Comparison of ENCODE assay signal across 23 cellular contexts in genomic region chr10:71646051-71646450, GRCh38.
DNase-seq lines count a peak whose midpoint lies in the region; ATAC-seq, FAIRE-seq and TF ChIP-seq lines count a peak whose summit lies in the region.
"Had no signal": no experiment of that assay in that cellular context is flagged by ENCODE, and none has a peak within 500 bp of the region (broad histone marks: within the 10 kb centered on the region; RNA-seq: fewer than 3 reads in every experiment).

No MANE protein-coding gene starts in this region.

- H3F3A ChIP-seq in SK-N-SH (replicated peaks; ENCODE audit: insufficient read depth) = no peaks in the 10 kb centered on the region

- H3K27ac ChIP-seq in SK-N-SH (ENCODE audit: low read depth in 2 of 2, low read length in 1 of 2) (no peak overlapping the region), K562 (ENCODE audit: extremely low read depth, low read depth, low read length) (no peak overlapping the region), H1 (ENCODE audit: low read depth, low read length) (no peak overlapping the region)
- H3K27ac ChIP-seq: 22Rv1; BLaER1 treated with 17β-estradiol and CSF1 and Interleukin-3, amounts not matched to agents 10 nM and 100 nM had no signal

- H3K56ac ChIP-seq in H1 (replicated peaks; ENCODE audit: insufficient read length, low read depth, low read length) = no peak overlapping the region

- H3K9ac ChIP-seq in SK-N-SH = no peak overlapping the region
- H3K9ac ChIP-seq in K562 (ENCODE audit: insufficient read depth in 1 of 2, low read depth in 2 of 2, low read length in 2 of 2) = peak overlapping the region in 1 of 2 experiments; percentile 79; a peak in 2 of 4 replicates
- no peak overlapping the region for H3K9ac ChIP-seq in H1 (replicated peaks in 1 of 4; ENCODE audit: extremely low read depth in 1 of 4, low read depth in 3 of 4, low read length in 3 of 4)
- H3K9ac ChIP-seq: BLaER1 treated with 17β-estradiol and CSF1 and Interleukin-3, amounts not matched to agents 10 nM and 100 nM had no signal

- BruUV-seq in K562 (replicated peaks; lab: Mats Ljungman, UMichigan) = no TSS peak

- in situ Hi-C loops in K562 (cut with MboI) = no loop called here

- H3K9me3 ChIP-seq in SK-N-SH = no peaks in the 10 kb centered on the region
- no peaks in the 10 kb centered on the region for H3K9me3 ChIP-seq in K562 (replicated peaks; ENCODE audit: control insufficient read depth, insufficient read depth, low read depth, low read length)
- no peaks in the 10 kb centered on the region for H3K9me3 ChIP-seq in H1 (ENCODE audit: insufficient read depth in 2 of 2, low read depth in 1 of 2, low read length in 1 of 2)
- H3K9me3 ChIP-seq: BLaER1 treated with 17β-estradiol and CSF1 and Interleukin-3, amounts not matched to agents 10 nM and 100 nM; HAP-1 had no signal

- TF ChIP-seq RAD21 in SK-N-SH (IDR thresholded peaks at IDR 0.05; ENCODE audit: low read length) (no peak), K562 (CRISPR knock-in tag; conservative IDR thresholded peaks at IDR 0.05 in 1 of 2, IDR thresholded peaks at IDR 0.05 in 1 of 2) (no peak), H1 (IDR thresholded peaks at IDR 0.05 in 1 of 2, conservative IDR thresholded peaks at IDR 0.05 in 1 of 2; ENCODE audit: low read depth in 2 of 2, low read length in 2 of 2) (no peak)

- H2BK15ac ChIP-seq in H1 (ENCODE audit: low read length) = peak overlapping the region; percentile 29; the same call in 1 of the 2 replicates

- H2AK5ac ChIP-seq in H1 (ENCODE audit: low read depth, low read length) = no peak overlapping the region

- FAIRE-seq in K562 (lab: Jason Lieb, UNC) = no peak
- FAIRE-seq in H1 (lab: Jason Lieb, UNC) = no peak
- FAIRE-seq: A204.1, D721Med, GM12891, GM18507, H54 had no signal

- no peaks in the 10 kb centered on the region for H3K79me1 ChIP-seq in H1 (ENCODE audit: low read depth, low read length)

- ATAC-seq in SK-N-SH treated with all-trans-retinoic acid at 6 μM for 48 hours (no peak), K562 (no peak)
- ATAC-seq: GM23338 had no signal

- 0 out of 2 replicates have a peak overlapping the region, but pooled peaks have one; percentile 84 for H2BK12ac ChIP-seq in H1 (ENCODE audit: low read depth, low read length)

- H3K36me3 ChIP-seq in SK-N-SH (replicated peaks in 1 of 2; ENCODE audit: control insufficient read depth in 1 of 2, insufficient read depth in 2 of 2, low read length in 1 of 2) (no peaks in the 10 kb centered on the region), K562 (ENCODE audit: control insufficient read depth, insufficient read depth, low read length) (no peaks in the 10 kb centered on the region), H1 (ENCODE audit: control insufficient read depth in 2 of 4, insufficient read depth in 4 of 4, low read length in 3 of 4) (no peaks in the 10 kb centered on the region)
- H3K36me3 ChIP-seq: BLaER1 treated with 17β-estradiol and CSF1 and Interleukin-3, amounts not matched to agents 10 nM and 100 nM; HAP-1 had no signal

- H2BK20ac ChIP-seq in H1 (ENCODE audit: low read length) = no peak overlapping the region

- H3K4me2 ChIP-seq in SK-N-SH (no peak overlapping the region), K562 (ENCODE audit: insufficient read depth, low read length) (no peak overlapping the region), H1 (ENCODE audit: insufficient read depth in 1 of 2, low read depth in 2 of 2, low read length in 2 of 2) (no peak overlapping the region)
- H3K4me2 ChIP-seq: GM23338 had no signal

- TF ChIP-seq POLR2A in K562 (conservative IDR thresholded peaks at IDR 0.05) = no peak
- no peak for TF ChIP-seq POLR2A in H1 (IDR thresholded peaks at IDR 0.05; ENCODE audit: control extremely low read depth in 1 of 2, low read depth in 2 of 2, low read length in 2 of 2)

- no peaks in the 10 kb centered on the region for H3K9me2 ChIP-seq in SK-N-SH

- CTCF ChIA-PET in SK-N-SH (lab: Yijun Ruan, JAX) (interaction anchor here (0.7 to 4.7 kb wide), 9 partner anchors 11 to 261 kb away, joined by 3 to 24 read pairs (median 7); no protein-coding TSS in a partner anchor), K562 (lab: Yijun Ruan, JAX; ENCODE audit: low intra/inter-chr PET ratio) (no interaction called here), H1 (lab: Charles Lee; ENCODE audit: partially characterized antibody) (interaction anchor here (0.9 to 6.2 kb wide), 18 partner anchors 8 to 261 kb away, joined by 3 to 50 read pairs (median 4); no protein-coding TSS in a partner anchor)

- H3K4me3 ChIP-seq in SK-N-SH (ENCODE audit: low read depth in 2 of 2, low read length in 1 of 2) = no peak overlapping the region
- H3K4me3 ChIP-seq in K562 = no peak overlapping the region
- H3K4me3 ChIP-seq in H1 (ENCODE audit: extremely low read depth in 1 of 4, insufficient read depth in 2 of 4, low read depth in 3 of 4, low read length in 4 of 4) = no peak overlapping the region
- H3K4me3 ChIP-seq: BLaER1 treated with 17β-estradiol and CSF1 and Interleukin-3, amounts not matched to agents 10 nM and 100 nM; GM23338; HAP-1 had no signal

- H3K27me3 ChIP-seq in SK-N-SH (ENCODE audit: insufficient read depth) (no peaks in the 10 kb centered on the region; the same call in 1 of the 2 replicates), K562 (ENCODE audit: control insufficient read depth in 2 of 2, insufficient read depth in 2 of 2, low read length in 2 of 2) (no peaks in the 10 kb centered on the region), H1 (replicated peaks in 1 of 4; ENCODE audit: control insufficient read depth in 3 of 4, extremely low read depth in 1 of 4, insufficient read depth in 3 of 4, low read length in 3 of 4) (no peaks in the 10 kb centered on the region)
- H3K27me3 ChIP-seq: BLaER1 treated with 17β-estradiol and CSF1 and Interleukin-3, amounts not matched to agents 10 nM and 100 nM had no signal

- WGBS in SK-N-SH (ENCODE audit: low lambda C conversion rate) = 48% methylated on average over 4 of the region's 5 CpGs
- WGBS in K562 (ENCODE audit: insufficient coverage, low coverage, missing lambda C conversion rate) = 79% methylated on average over 5 of the region's 5 CpGs
- WGBS in H1 (ENCODE audit: extremely low coverage in 1 of 2, insufficient coverage in 1 of 2, insufficient read length in 1 of 2, insufficient replicate concordance in 2 of 2, low coverage in 1 of 2, low lambda C conversion rate in 2 of 2, missing lambda C conversion rate in 1 of 2), 2 experiments = 82% methylated on average over 4 of the region's 5 CpGs; no CpG with 5 or more reads in 1 of the 2 experiments

- POLR2A ChIA-PET in SK-N-SH (lab: Yijun Ruan, JAX) (no interaction called here), K562 (lab: Yijun Ruan, JAX) (interaction anchor here (0.5 to 1.1 kb wide), 4 partner anchors 8 to 311 kb away, joined by 3 to 4 read pairs (median 3); no protein-coding TSS in a partner anchor), H1 (lab: Charles Lee; ENCODE audit: partially characterized antibody) (interaction anchor here (0.9 to 1.1 kb wide), 2 partner anchors 11 to 23 kb away, joined by 3 read pairs; no protein-coding TSS in a partner anchor)

- H2BK5ac ChIP-seq in H1 (ENCODE audit: low read depth, low read length) = no peak overlapping the region

- H4K8ac ChIP-seq in H1 (ENCODE audit: extremely low read depth, insufficient read depth, low read length) = no peak overlapping the region

- TF ChIP-seq EP300 in SK-N-SH (IDR thresholded peaks at IDR 0.05; ENCODE audit: borderline replicate concordance in 1 of 2, low read depth in 1 of 2, low read length in 1 of 2) = no peak
- TF ChIP-seq EP300 in K562 (IDR thresholded peaks at IDR 0.05; ENCODE audit: low read length) = no peak
- TF ChIP-seq EP300 in H1 (IDR thresholded peaks at IDR 0.05; ENCODE audit: borderline replicate concordance in 1 of 2, low read depth in 2 of 2, low read length in 2 of 2) = no peak

- H2AFZ ChIP-seq in SK-N-SH (ENCODE audit: low read depth) (no peak overlapping the region), K562 (ENCODE audit: low read depth, low read length) (peak overlapping the region; percentile 37; the same call in 1 of the 2 replicates), H1 (ENCODE audit: low read length) (no peak overlapping the region)
- H2AFZ ChIP-seq: GM23338 had no signal

- H3K79me2 ChIP-seq in SK-N-SH (ENCODE audit: insufficient read depth) = no peaks in the 10 kb centered on the region
- no peaks in the 10 kb centered on the region for H3K79me2 ChIP-seq in K562 (ENCODE audit: control insufficient read depth, insufficient read depth, low read length)
- H3K79me2 ChIP-seq in H1 (ENCODE audit: control insufficient read depth in 1 of 2, insufficient read depth in 2 of 2, low read length in 2 of 2) = no peaks in the 10 kb centered on the region

- H2BK120ac ChIP-seq in H1 (replicated peaks; ENCODE audit: low read depth, low read length) = no peak overlapping the region

- no peak overlapping the region for H4K91ac ChIP-seq in H1 (replicated peaks; ENCODE audit: insufficient read length, low read length)

- no peak overlapping the region for H3K14ac ChIP-seq in H1 (ENCODE audit: insufficient read length)

- H3K23ac ChIP-seq in H1 (ENCODE audit: insufficient read length) = no peak overlapping the region

- no peak for TF ChIP-seq CTCF in SK-N-SH (IDR thresholded peaks at IDR 0.05)
- TF ChIP-seq CTCF in K562 (IDR thresholded peaks at IDR 0.05 in 2 of 3, conservative IDR thresholded peaks at IDR 0.05 in 1 of 3; ENCODE audit: insufficient read depth in 2 of 3, low read depth in 1 of 3, low read length in 3 of 3) = no peak
- TF ChIP-seq CTCF in H1 (IDR thresholded peaks at IDR 0.05; ENCODE audit: control extremely low read depth in 1 of 3, insufficient read depth in 1 of 3, low read depth in 1 of 3, low read length in 3 of 3) = no peak

- H3K4me1 ChIP-seq in SK-N-SH (ENCODE audit: control insufficient read depth in 1 of 2, insufficient read depth in 2 of 2, low read depth in 1 of 2, low read length in 1 of 2) (peaks cover 0 to 20% of the 10 kb centered on the region in 2 experiments; a peak in 1 of 4 replicates), K562 (replicated peaks in 1 of 2; ENCODE audit: control insufficient read depth in 2 of 2, insufficient read depth in 2 of 2, low read length in 2 of 2) (peaks cover 39 to 68% of the 10 kb centered on the region in 2 experiments), H1 (replicated peaks in 1 of 4; ENCODE audit: control insufficient read depth in 3 of 4, insufficient read depth in 4 of 4, low read length in 3 of 4) (peaks cover 10 to 17% (median 13%) of the 10 kb centered on the region in 4 experiments)
- H3K4me1 ChIP-seq: HAP-1 had no signal

- H3K4ac ChIP-seq in H1 (replicated peaks; ENCODE audit: insufficient read length, low read depth, low read length) = no peak overlapping the region

- H3K18ac ChIP-seq in H1 (ENCODE audit: extremely low read depth, low read length) = no peak overlapping the region

- no peaks in the 10 kb centered on the region for H3K9me1 ChIP-seq in K562 (ENCODE audit: control insufficient read depth, insufficient read depth, low read length)

- no peaks in the 10 kb centered on the region; the same call in 1 of the 2 replicates for H3K23me2 ChIP-seq in H1 (ENCODE audit: low read depth, low read length)

- DNase-seq in SK-N-SH (peak; percentile 53), K562 (ENCODE audit: extremely low read depth in 1 of 4, low spot score in 3 of 4) (no peak), H1 (ENCODE audit: low read depth in 1 of 2, low spot score in 2 of 2) (no peak), SW 1271 (lab: John Stamatoyannopoulos, UW) (no peak), globus pallidus (ENCODE audit: low spot score) (no peak)
- no peak for DNase-seq in stimulated activated CD4-positive, alpha-beta T cell treated with anti-CD3 and anti-CD28 coated beads, Interleukin-15, amount 100 ng/mL, for 24 hours
- DNase-seq in activated naive CD4-positive, alpha-beta T cell treated with anti-CD3 and anti-CD28 coated beads, Interleukin-2, amount 50 U/mL, for 16 hours = no peak
- DNase-seq: CD4-positive, alpha-beta T cell; CD8-positive, alpha-beta memory T cell; DMS 273 treated with DMSO at 0.1 percent for 48 hours; DMS79; EL; GF-D8 had no signal

- intact Hi-C loops in K562 (cut with micrococcal nuclease) = loop anchor here (5.0 kb wide), 1 partner anchor 34 kb away; no protein-coding TSS in a partner anchor

- H4K5ac ChIP-seq in H1 (ENCODE audit: insufficient read length, low read depth, low read length) = no peak overlapping the region

- H4K20me1 ChIP-seq in SK-N-SH (ENCODE audit: insufficient read depth) (no peaks in the 10 kb centered on the region), K562 (replicated peaks; ENCODE audit: control insufficient read depth, insufficient read depth, low read length) (no peaks in the 10 kb centered on the region), H1 (replicated peaks in 1 of 2; ENCODE audit: control insufficient read depth in 1 of 2, insufficient read depth in 2 of 2, low read length in 2 of 2) (no peaks in the 10 kb centered on the region)
- H4K20me1 ChIP-seq: BLaER1 treated with 17β-estradiol and CSF1 and Interleukin-3, amounts not matched to agents 10 nM and 100 nM had no signal
